ENCODE assay signal across 8 cellular contexts in genomic region chr13:112893570-112894422, GRCh38.
A peak's percentile ranks its signal among the peaks of the same experiment; 100 is the strongest.
DNase-seq lines count a peak whose midpoint lies in the region; ATAC-seq and TF ChIP-seq lines count a peak whose summit lies in the region.

No MANE protein-coding gene starts in this region.

- H3K4me1 ChIP-seq in OCI-LY3 (ENCODE audit: low read length) (peaks cover 23% of the 10 kb centered on the region), aorta (ENCODE audit: control insufficient read depth in 1 of 2, insufficient read depth in 2 of 2, low read length in 2 of 2) (no peaks in the 10 kb centered on the region)

- peak overlapping the region; percentile 77 for H3K4me3 ChIP-seq in OCI-LY3 (ENCODE audit: low read length)
- H3K4me3 ChIP-seq in dorsolateral prefrontal cortex: peak overlapping the region; percentile 18 to 68 (median 52)
- peak overlapping the region; percentile 3 to 14 for H3K4me3 ChIP-seq in aorta (ENCODE audit: low read length in 2 of 2)
- H3K4me3 ChIP-seq in MG63: no peak overlapping the region

- H3K4me1 Mint-ChIP-seq in mesothelial cell of epicardium: peaks cover 16% of the 10 kb centered on the region

- no peaks in the 10 kb centered on the region for H3K79me2 ChIP-seq in OCI-LY3 (ENCODE audit: low read length)

- H4K20me1 ChIP-seq in OCI-LY3 (ENCODE audit: insufficient read depth, low read length): no peaks in the 10 kb centered on the region

- peak overlapping the region; percentile 58 for H3K9ac ChIP-seq in OCI-LY3 (ENCODE audit: low read length)

- ATAC-seq in HG02885 (IDR thresholded peaks at IDR 0.05; ENCODE audit: poor library complexity, unreplicated experiment): peak; percentile 61
- no peak for ATAC-seq in aorta (ENCODE audit: low FRiP score)

- H3K27ac ChIP-seq in OCI-LY3 (ENCODE audit: low read length): no peak overlapping the region
- H3K27ac ChIP-seq in dorsolateral prefrontal cortex: no peak overlapping the region
- H3K27ac ChIP-seq in aorta (ENCODE audit: low read depth in 1 of 2, low read length in 2 of 2): no peak overlapping the region

- H3K27me3 ChIP-seq in OCI-LY3 (ENCODE audit: low read depth, low read length) (peaks cover 35% of the 10 kb centered on the region), dorsolateral prefrontal cortex (peaks cover 0 to 25% (median 10%) of the 10 kb centered on the region in 45 donors), aorta (ENCODE audit: control insufficient read depth in 1 of 2, insufficient read depth in 2 of 2, low read length in 1 of 2) (no peaks in the 10 kb centered on the region), MG63 (peaks cover 3% of the 10 kb centered on the region; the same call in 1 of the 2 replicates)

- H3K36me3 ChIP-seq in OCI-LY3 (replicated peaks; ENCODE audit: low read depth, low read length) (no peaks in the 10 kb centered on the region), aorta (ENCODE audit: control insufficient read depth in 1 of 2, insufficient read depth in 2 of 2, low read length in 1 of 2) (no peaks in the 10 kb centered on the region), MG63 (no peaks in the 10 kb centered on the region)

- TF ChIP-seq CTCF in OCI-LY3 (IDR thresholded peaks at IDR 0.05; ENCODE audit: low read depth, low read length): peak; percentile 30; the same call in 1 of the 2 replicates
- TF ChIP-seq CTCF in dorsolateral prefrontal cortex (IDR thresholded peaks at IDR 0.05 in 54 of 56, conservative IDR thresholded peaks at IDR 0.05 in 2 of 56; ENCODE audit: low read depth in 1 of 56, partially characterized antibody in 56 of 56): no peak
- TF ChIP-seq CTCF in mesothelial cell of epicardium (IDR thresholded peaks at IDR 0.05; ENCODE audit: unreplicated experiment): no peak

- no peaks in the 10 kb centered on the region for H3K9me3 ChIP-seq in OCI-LY3 (ENCODE audit: insufficient read depth, low read length)
- H3K9me3 ChIP-seq in aorta (ENCODE audit: control insufficient read depth, low read length): no peaks in the 10 kb centered on the region
- H3K9me3 ChIP-seq in MG63: no peaks in the 10 kb centered on the region

- no peaks in the 10 kb centered on the region for H3K36me3 Mint-ChIP-seq in mesothelial cell of epicardium

- 2 to 3% methylated on average over 16 to 41 of the region's 51 CpGs for WGBS in aorta, 2 donors

- peak overlapping the region; percentile 53 for H3K4me3 Mint-ChIP-seq in mesothelial cell of epicardium

- peak overlapping the region; percentile 15; the same call in 1 of the 2 replicates for H2AFZ ChIP-seq in OCI-LY3 (ENCODE audit: low read depth, low read length)

- intact Hi-C loops in dorsolateral prefrontal cortex (cut with DNase I) (no loop called here), aorta (cut with DNase I) (no loop called here)

- H3K27ac Mint-ChIP-seq in mesothelial cell of epicardium: peak overlapping the region; percentile 59

- peak; percentile 13 to 18 for DNase-seq in NOMO-1 (lab: John Stamatoyannopoulos, UW; ENCODE audit: unreplicated experiment in 2 of 2)
- DNase-seq in NOMO-1 treated with dmso at 0.1 percent for 144 hours (lab: John Stamatoyannopoulos, UW; ENCODE audit: unreplicated experiment): no peak
- peak in 1 of 10 donors; percentile 63 for DNase-seq in dorsolateral prefrontal cortex
- DNase-seq in mesothelial cell of epicardium (ENCODE audit: low spot score in 2 of 2, unreplicated experiment in 2 of 2): no peak
- peak in 1 of 2 donors; percentile 49 for DNase-seq in aorta
- DNase-seq in MG63: no peak

- peak overlapping the region; percentile 86 for H3K4me2 ChIP-seq in OCI-LY3 (ENCODE audit: low read length)

- peaks cover 53% of the 10 kb centered on the region for H3K27me3 Mint-ChIP-seq in mesothelial cell of epicardium (ENCODE audit: low read depth)

- H3K9me3 Mint-ChIP-seq in mesothelial cell of epicardium: no peaks in the 10 kb centered on the region

Comparison
In these comparisons a context has a peak if more than half of its experiments do, and no peak if none do; other contexts are left out.
1. DNase-seq: peak in NOMO-1 (2 of 2); none in NOMO-1 treated with dmso at 0.1 percent for 144 hours (single experiment), mesothelial cell of epicardium (0 of 2) and MG63 (single experiment).